Comparison of ENCODE assay signal across 20 cellular contexts in the genomic region with DNA sequence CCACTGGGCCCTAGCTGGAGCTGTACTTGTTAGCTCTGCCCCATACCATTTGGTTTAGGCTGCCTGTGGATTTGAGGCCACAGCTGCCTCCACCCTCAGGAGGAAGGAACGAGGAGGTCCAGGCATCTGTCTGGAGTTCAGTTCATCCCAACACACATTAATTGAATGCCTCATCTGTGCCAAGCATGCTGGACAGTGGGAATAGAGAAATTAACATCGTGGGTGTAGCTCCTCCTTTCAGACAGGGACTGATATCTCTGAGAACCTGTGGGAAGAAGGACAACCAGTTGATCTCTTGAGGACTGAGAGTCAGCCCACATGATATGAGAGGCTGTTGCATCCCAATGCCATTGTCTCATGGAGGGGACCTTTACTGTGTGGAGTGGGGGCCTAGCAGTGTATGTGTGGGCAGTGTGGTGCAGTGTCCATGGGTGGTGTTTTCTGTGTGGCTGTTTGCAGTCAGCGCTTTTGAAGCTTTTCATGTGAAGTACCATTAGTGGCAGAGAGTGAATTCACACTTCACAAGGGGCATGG. TPM values are rescaled to one million over a fixed set of nuclear protein-coding genes. Genes with fewer than 3 reads are reported as not detected.
DNase-seq lines count a peak whose midpoint lies in the region; ATAC-seq and TF ChIP-seq lines count a peak whose summit lies in the region.
"Had no signal": no experiment of that assay in that cellular context is flagged by ENCODE, and none has a peak within 500 bp of the region (broad histone marks: within the 10 kb centered on the region; RNA-seq: fewer than 3 reads in every experiment).

No MANE protein-coding gene starts in this region.

- H3K9me3 ChIP-seq in psoas muscle, result no peaks in the 10 kb centered on the region
- H3K9me3 ChIP-seq: tibial artery had no signal

- in situ Hi-C loops in brain microvascular endothelial cell (cut with HindIII; ENCODE audit: low pct_ligation_motif_present, low sequenced_read_pairs), result no loop called here

- H3K4me3 ChIP-seq in AG10803 (ENCODE audit: low read length), result no peak overlapping the region
- no peak overlapping the region for H3K4me3 ChIP-seq in brain microvascular endothelial cell (ENCODE audit: low read depth, low read length)
- H3K4me3 ChIP-seq in psoas muscle, result no peak overlapping the region
- H3K4me3 ChIP-seq: tibial artery had no signal

- H3K27ac ChIP-seq in brain microvascular endothelial cell (peak overlapping the region; percentile 23), psoas muscle (no peak overlapping the region)
- H3K27ac ChIP-seq: tibial artery had no signal

- DNase-seq in AG10803 (ENCODE audit: low read depth) (peak; percentile 58), LHCN-M2 (ENCODE audit: low read depth) (peak; percentile 19), brain microvascular endothelial cell (no peak), myocyte (ENCODE audit: low read depth) (peak; percentile 17), HUDEP-2 (lab: John Stamatoyannopoulos, UW; ENCODE audit: unreplicated experiment in 76 of 76) (no peak), psoas muscle (no peak), NCI-H2227 (lab: John Stamatoyannopoulos, UW; ENCODE audit: unreplicated experiment) (no peak)
- DNase-seq in activated CD4-positive, alpha-beta T cell treated with anti-CD3 and anti-CD28 coated beads, Interleukin-2, amount 50 U/mL, for 1 hour, result no peak
- DNase-seq: activated CD4-positive, alpha-beta T cell treated with anti-CD3 and anti-CD28 coated beads, Interleukin-2, amount 10 ng/mL, durations not matched to agents 7 days and 5 days; activated CD8-positive, alpha-beta memory T cell treated with anti-CD3 and anti-CD28 coated beads, Interleukin-2, amount 50 U/mL, for 4 hours; activated naive CD8-positive, alpha-beta T cell treated with anti-CD3 and anti-CD28 coated beads, Interleukin-2, amount 10 ng/mL, durations not matched to agents 7 days and 5 days; CD8-positive, alpha-beta T cell; foreskin melanocyte; hypothalamus; NCI-H1436; NCI-H524 treated with DMSO at 0.1 percent for 48 hours; small intestine; stimulated activated CD4-positive, alpha-beta T cell treated with anti-CD3 and anti-CD28 coated beads, Interleukin-2, amount 100 ng/mL, for 48 hours; stimulated activated naive CD4-positive, alpha-beta T cell treated with Interleukin-2 at 50 U/mL for 16 hours; tibial artery had no signal

- no peaks in the 10 kb centered on the region for H3K36me3 ChIP-seq in brain microvascular endothelial cell (replicated peaks)
- no peaks in the 10 kb centered on the region for H3K36me3 ChIP-seq in psoas muscle (ENCODE audit: insufficient read depth in 1 of 2, low read depth in 1 of 2)
- H3K36me3 ChIP-seq: tibial artery had no signal

- no peak for TF ChIP-seq CTCF in AG10803 (conservative IDR thresholded peaks at IDR 0.05; ENCODE audit: low read length)
- TF ChIP-seq CTCF in brain microvascular endothelial cell (IDR thresholded peaks at IDR 0.05; ENCODE audit: low read depth, low read length, missing control alignments), result no peak
- TF ChIP-seq CTCF in psoas muscle (IDR thresholded peaks at IDR 0.05), result no peak

- H3K27me3 ChIP-seq in brain microvascular endothelial cell (replicated peaks) (no peaks in the 10 kb centered on the region), psoas muscle (ENCODE audit: insufficient read depth in 3 of 3, low read length in 2 of 3) (peaks cover 0 to 1% (median 0%) of the 10 kb centered on the region in 3 donors)

- no peak for ATAC-seq in psoas muscle
- ATAC-seq: CD8-positive, alpha-beta T cell had no signal

- 57 to 65% (median 64%) methylated on average over 3 of the region's 3 CpGs for WGBS in psoas muscle, 3 donors

- H3K4me1 ChIP-seq in psoas muscle, result no peaks in the 10 kb centered on the region
- H3K4me1 ChIP-seq: tibial artery had no signal

- intact Hi-C loops in psoas muscle (cut with DNase I), result no loop called here

RNA-seq across cellular contexts. Expression of gene DDX52, which starts 29.4 kb away (rescaled TPM):
- total RNA-seq in LHCN-M2 (2014; rRNA removed), result 20.1 and 24.1 TPM in 2 replicates
- polyA plus RNA-seq in LHCN-M2 (2012), result 8.0 TPM
- total RNA-seq in myocyte, result 25.0 and 29.5 TPM in 2 replicates
- 8.2 TPM for polyA plus RNA-seq in myocyte (2012)
- 10 to 100 TPM; 13.4 to 17.7 (median 16.3) TPM for total RNA-seq in psoas muscle
- polyA plus RNA-seq in psoas muscle, result 10 to 100 TPM in 2 of 3 donors, 1 to 10 TPM in 1; 9.2 to 20.1 (median 13.1) TPM

Comparison
In these comparisons a context has a peak if more than half of its experiments do, and no peak if none do; other contexts are left out.
1. DNase-seq: peak in AG10803 (single experiment), LHCN-M2 (single experiment) and myocyte (single experiment); none in brain microvascular endothelial cell (single experiment), HUDEP-2 (0 of 76), psoas muscle (0 of 2), NCI-H2227 (single experiment) and activated CD4-positive, alpha-beta T cell treated with anti-CD3 and anti-CD28 coated beads, Interleukin-2, amount 50 U/mL, for 1 hour (single experiment).